Comparison of ENCODE assay signal across 1 cellular context in genomic region chr9:115328677-115329076, GRCh38.
TF ChIP-seq lines count a peak whose summit lies in the region.

No MANE protein-coding gene starts in this region.

TF ChIP-seq in SK-N-SH treated with all-trans-retinoic acid at 6 μM for 48 hours, 23 proteins besides CTCF, POLR2A, EP300 and RAD21 (continued from another document):
- TF ChIP-seq CSRNP3 (CRISPR knock-in tag; IDR thresholded peaks at IDR 0.05): no peak
- no peak for TF ChIP-seq POU6F1 (CRISPR knock-in tag; IDR thresholded peaks at IDR 0.05; ENCODE audit: borderline replicate concordance, low read depth)
- no peak for TF ChIP-seq ZFP3 (CRISPR knock-in tag; IDR thresholded peaks at IDR 0.05)
- no peak for TF ChIP-seq ARNTL (CRISPR knock-in tag; IDR thresholded peaks at IDR 0.05; ENCODE audit: borderline replicate concordance, low read depth)
- no peak for TF ChIP-seq TSHZ2 (CRISPR knock-in tag; IDR thresholded peaks at IDR 0.05)
- TF ChIP-seq OSR1 (CRISPR knock-in tag; IDR thresholded peaks at IDR 0.05): no peak
- no peak for TF ChIP-seq CREB5 (CRISPR knock-in tag; IDR thresholded peaks at IDR 0.05; ENCODE audit: low read depth)
- TF ChIP-seq TOX (CRISPR knock-in tag; IDR thresholded peaks at IDR 0.05; ENCODE audit: borderline replicate concordance): no peak
- no peak for TF ChIP-seq ZNF8 (CRISPR knock-in tag; IDR thresholded peaks at IDR 0.05)
